In genomic region chr11:60766547-60766946, GRCh38 we compare ENCODE assay signal across 1 cellular context.
TF ChIP-seq lines count a peak whose summit lies in the region.

No MANE protein-coding gene starts in this region.

TF ChIP-seq in HepG2, 621 proteins besides CTCF, POLR2A, EP300 and RAD21:
- TF ChIP-seq MAFF (IDR thresholded peaks at IDR 0.05; ENCODE audit: low read depth, low read length) = peak; percentile 67
- no peak for TF ChIP-seq RBM39 (IDR thresholded peaks at IDR 0.05; ENCODE audit: low read depth, low read length, poor library complexity, severe bottlenecking)
- TF ChIP-seq, protein P1, sequence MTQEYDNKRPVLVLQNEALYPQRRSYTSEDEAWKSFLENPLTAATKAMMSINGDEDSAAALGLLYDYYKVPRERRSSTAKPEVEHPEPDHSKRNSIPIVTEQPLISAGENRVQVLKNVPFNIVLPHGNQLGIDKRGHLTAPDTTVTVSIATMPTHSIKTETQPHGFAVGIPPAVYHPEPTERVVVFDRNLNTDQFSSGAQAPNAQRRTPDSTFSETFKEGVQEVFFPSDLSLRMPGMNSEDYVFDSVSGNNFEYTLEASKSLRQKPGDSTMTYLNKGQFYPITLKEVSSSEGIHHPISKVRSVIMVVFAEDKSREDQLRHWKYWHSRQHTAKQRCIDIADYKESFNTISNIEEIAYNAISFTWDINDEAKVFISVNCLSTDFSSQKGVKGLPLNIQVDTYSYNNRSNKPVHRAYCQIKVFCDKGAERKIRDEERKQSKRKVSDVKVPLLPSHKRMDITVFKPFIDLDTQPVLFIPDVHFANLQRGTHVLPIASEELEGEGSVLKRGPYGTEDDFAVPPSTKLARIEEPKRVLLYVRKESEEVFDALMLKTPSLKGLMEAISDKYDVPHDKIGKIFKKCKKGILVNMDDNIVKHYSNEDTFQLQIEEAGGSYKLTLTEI (CRISPR knock-in tag; conservative IDR thresholded peaks at IDR 0.05) = no peak
- TF ChIP-seq MAFK (conservative IDR thresholded peaks at IDR 0.05 in 1 of 2, IDR thresholded peaks at IDR 0.05 in 1 of 2; ENCODE audit: low read length in 2 of 2) = peak in 1 of 2 experiments; percentile 81; a peak in 3 of 4 replicates
- TF ChIP-seq KDM5A (IDR thresholded peaks at IDR 0.05; ENCODE audit: borderline replicate concordance, low read length) = no peak
